ENCODE assay signal across 10 cellular contexts in genomic region chrX:44253573-44253942, GRCh38.
DNase-seq lines count a peak whose midpoint lies in the region; FAIRE-seq and TF ChIP-seq lines count a peak whose summit lies in the region.
"Had no signal": no experiment of that assay in that cellular context is flagged by ENCODE, and none has a peak within 500 bp of the region (broad histone marks: within the 10 kb centered on the region; RNA-seq: fewer than 3 reads in every experiment).

No MANE protein-coding gene starts in this region.

- peaks cover 13 to 32% (median 17%) of the 10 kb centered on the region in 6 donors for H3K9me3 Mint-ChIP-seq in immature natural killer cell

- TF ChIP-seq CTCF in left ventricle myocardium inferior (IDR thresholded peaks at IDR 0.05; ENCODE audit: borderline replicate concordance) (no peak), tibial nerve (IDR thresholded peaks at IDR 0.05) (no peak)

- H3K4me1 ChIP-seq in left ventricle myocardium inferior (peaks cover 3% of the 10 kb centered on the region), tibial nerve (peaks cover 0 to 5% (median 0%) of the 10 kb centered on the region in 4 donors)

- H3K27ac Mint-ChIP-seq in immature natural killer cell: peak overlapping the region; percentile 72 to 90 (median 84)
- H3K27ac Mint-ChIP-seq: endodermal cell had no signal

- no peak for TF ChIP-seq EP300 in tibial nerve (IDR thresholded peaks at IDR 0.05)

- intact Hi-C loops in left ventricle myocardium inferior (cut with micrococcal nuclease): no loop called here
- intact Hi-C loops in cardiac septum (cut with DNase I): no loop called here

- H3K27ac ChIP-seq in left ventricle myocardium inferior (replicated peaks) (no peak overlapping the region), tibial nerve (peak overlapping the region in 3 of 4 donors; percentile 38 to 62 (median 41))

- peaks cover 52 to 65% of the 10 kb centered on the region in 2 donors for H3K4me1 Mint-ChIP-seq in immature natural killer cell
- H3K4me1 Mint-ChIP-seq: endodermal cell had no signal

- H3K4me3 ChIP-seq in left ventricle myocardium inferior: peak overlapping the region; percentile 49
- H3K4me3 ChIP-seq in Jurkat, Clone E6-1 (ENCODE audit: low read length): peak overlapping the region; percentile 20
- H3K4me3 ChIP-seq in tibial nerve: peak overlapping the region in 1 of 4 donors; percentile 26

- H3K9me3 ChIP-seq in left ventricle myocardium inferior (replicated peaks) (peaks cover 3% of the 10 kb centered on the region), tibial nerve (no peaks in the 10 kb centered on the region)

- peaks cover 0 to 14% (median 10%) of the 10 kb centered on the region in 3 donors for H3K27me3 Mint-ChIP-seq in immature natural killer cell (ENCODE audit: low read depth in 3 of 3)

- no peak for TF ChIP-seq POLR2A in tibial nerve (IDR thresholded peaks at IDR 0.05)

- no peak for FAIRE-seq in frontal cortex (lab: Jason Lieb, UNC)

- 33 to 80% methylated on average over 1 to 4 of the region's 4 CpGs for WGBS in tibial nerve, 2 donors

- no peaks in the 10 kb centered on the region for H3K27me3 ChIP-seq in left ventricle myocardium inferior (ENCODE audit: low read depth)
- H3K27me3 ChIP-seq in tibial nerve: peaks cover 0 to 4% of the 10 kb centered on the region in 2 donors

- H3K4me3 Mint-ChIP-seq in immature natural killer cell: peak overlapping the region; percentile 54 to 80 (median 73)
- H3K4me3 Mint-ChIP-seq: endodermal cell had no signal

- H3K36me3 ChIP-seq in left ventricle myocardium inferior: no peaks in the 10 kb centered on the region
- H3K36me3 ChIP-seq in tibial nerve: no peaks in the 10 kb centered on the region

- peaks cover 7 to 12% (median 12%) of the 10 kb centered on the region in 3 donors for H3K36me3 Mint-ChIP-seq in immature natural killer cell

- DNase-seq in left ventricle myocardium inferior (no peak), cardiac septum (ENCODE audit: low spot score) (no peak), immature natural killer cell (no peak), tibial nerve (ENCODE audit: low spot score in 2 of 2) (no peak), frontal cortex (ENCODE audit: low spot score in 2 of 2) (no peak), mucosa of gallbladder (ENCODE audit: low spot score) (no peak), NOMO-1 treated with dmso at 0.1 percent for 144 hours (lab: John Stamatoyannopoulos, UW; ENCODE audit: unreplicated experiment) (no peak)
- DNase-seq in Jurkat, Clone E6-1 (ENCODE audit: low read depth, low spot score): no peak
- DNase-seq: NCI-H1417 treated with DMSO at 0.1 percent for 48 hours had no signal
